9 cellular contexts compared by ENCODE assay signal in the genomic region with DNA sequence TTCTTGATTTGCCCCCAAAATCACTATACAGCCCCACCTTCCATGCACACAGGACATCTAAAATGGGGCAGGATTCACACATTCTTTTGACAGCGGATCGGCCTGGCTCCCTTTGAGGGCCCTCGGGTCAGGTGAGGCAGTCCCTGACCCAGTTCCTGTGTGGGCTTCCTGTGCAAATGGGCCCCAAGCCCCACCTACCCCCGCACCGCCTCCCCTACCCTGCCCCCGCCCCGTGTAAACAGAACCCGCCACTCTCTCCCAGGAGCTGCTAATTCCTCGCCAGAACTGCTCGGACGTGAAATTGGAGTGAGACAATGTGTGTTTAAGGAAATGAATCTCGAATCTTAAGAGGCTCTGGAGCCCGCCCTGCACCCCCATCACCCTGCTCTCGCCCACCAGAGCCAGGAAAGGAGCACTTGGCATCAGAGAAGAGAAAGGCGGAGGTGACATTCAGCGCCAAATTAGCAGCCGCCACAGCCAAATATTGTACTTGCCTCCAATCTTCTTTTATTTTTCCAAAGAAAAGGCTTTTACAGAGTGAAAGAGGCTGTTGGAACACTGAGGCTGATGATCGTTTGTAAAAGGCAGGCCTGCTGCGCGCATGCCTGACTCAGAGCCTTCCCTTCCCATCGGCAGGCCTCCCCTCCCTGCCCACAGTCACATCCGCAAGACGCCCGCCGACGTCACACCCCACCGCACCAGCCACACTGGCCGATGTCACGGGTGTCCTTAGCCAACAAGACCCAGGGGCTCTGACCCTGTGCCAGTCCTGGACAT. TPM values are rescaled to one million over a fixed set of nuclear protein-coding genes. Genes with fewer than 3 reads are reported as not detected.
DNase-seq lines count a peak whose midpoint lies in the region; ATAC-seq, FAIRE-seq and TF ChIP-seq lines count a peak whose summit lies in the region.
"Had no signal": no experiment of that assay in that cellular context is flagged by ENCODE, and none has a peak within 500 bp of the region (broad histone marks: within the 10 kb centered on the region; RNA-seq: fewer than 3 reads in every experiment).

No MANE protein-coding gene starts in this region.

- peaks cover 0 to 3% (median 1%) of the 10 kb centered on the region in 3 donors for H3K27me3 Mint-ChIP-seq in CD14-positive monocyte (ENCODE audit: low read depth in 3 of 3)

- H3K9me3 Mint-ChIP-seq in CD14-positive monocyte = no peaks in the 10 kb centered on the region

- intact Hi-C loops in CD14-positive monocyte (cut with micrococcal nuclease) = no loop called here

- H3K27ac Mint-ChIP-seq in CD14-positive monocyte = peak overlapping the region; percentile 85 to 97 (median 94)

- TF ChIP-seq CTCF in CD14-positive monocyte (IDR thresholded peaks at IDR 0.05) (no peak), choroid plexus epithelial cell (conservative IDR thresholded peaks at IDR 0.05; ENCODE audit: low read depth, low read length) (no peak)

- FAIRE-seq in HTR-8/SVneo (lab: Jason Lieb, UNC) = no peak

- no peak for ATAC-seq in GM19467 (IDR thresholded peaks at IDR 0.05; ENCODE audit: unreplicated experiment)

- H3K4me1 Mint-ChIP-seq in CD14-positive monocyte = peaks cover 37% of the 10 kb centered on the region

- H3K36me3 Mint-ChIP-seq in CD14-positive monocyte = no peaks in the 10 kb centered on the region

- peak overlapping the region; percentile 74 to 84 for H3K4me3 Mint-ChIP-seq in CD14-positive monocyte

- DNase-seq in CD14-positive monocyte (ENCODE audit: low spot score) (peak; percentile 99), choroid plexus epithelial cell (ENCODE audit: low read depth) (peak; percentile 33), mucosa of gallbladder (ENCODE audit: low spot score) (peak; percentile 69), HTR-8/SVneo (ENCODE audit: insufficient read length, low spot score) (no peak), EL (no peak)
- peak; percentile 79 for DNase-seq in activated CD4-positive, alpha-beta T cell treated with anti-CD3 and anti-CD28 coated beads for 48 hours
- DNase-seq in stimulated activated CD8-positive, alpha-beta memory T cell treated with anti-CD3 and anti-CD28 coated beads, Interleukin-4, amount 100 ng/mL, for 24 hours (ENCODE audit: low read depth) = peak; percentile 49

- no peak overlapping the region for H3K4me3 ChIP-seq in choroid plexus epithelial cell (ENCODE audit: low read depth, low read length)
- H3K4me3 ChIP-seq: SK-N-MC had no signal

RNA-seq across cellular contexts. Expression of gene CACNA2D2, which starts 53.1 kb away (rescaled TPM):
- polyA plus RNA-seq in CD14-positive monocyte = under 1 TPM in 1 of 2 donors, not detected in 1; 0.09 TPM
- total RNA-seq in mucosa of gallbladder = 1.8 TPM

Comparison
In these comparisons a context has a peak if more than half of its experiments do, and no peak if none do; other contexts are left out.
1. DNase-seq: peak in CD14-positive monocyte (single experiment), activated CD4-positive, alpha-beta T cell treated with anti-CD3 and anti-CD28 coated beads for 48 hours (single experiment), choroid plexus epithelial cell (single experiment), mucosa of gallbladder (single experiment) and stimulated activated CD8-positive, alpha-beta memory T cell treated with anti-CD3 and anti-CD28 coated beads, Interleukin-4, amount 100 ng/mL, for 24 hours (single experiment); none in HTR-8/SVneo (single experiment) and EL (single experiment).